17 cellular contexts compared by ENCODE assay signal in the genomic region with DNA sequence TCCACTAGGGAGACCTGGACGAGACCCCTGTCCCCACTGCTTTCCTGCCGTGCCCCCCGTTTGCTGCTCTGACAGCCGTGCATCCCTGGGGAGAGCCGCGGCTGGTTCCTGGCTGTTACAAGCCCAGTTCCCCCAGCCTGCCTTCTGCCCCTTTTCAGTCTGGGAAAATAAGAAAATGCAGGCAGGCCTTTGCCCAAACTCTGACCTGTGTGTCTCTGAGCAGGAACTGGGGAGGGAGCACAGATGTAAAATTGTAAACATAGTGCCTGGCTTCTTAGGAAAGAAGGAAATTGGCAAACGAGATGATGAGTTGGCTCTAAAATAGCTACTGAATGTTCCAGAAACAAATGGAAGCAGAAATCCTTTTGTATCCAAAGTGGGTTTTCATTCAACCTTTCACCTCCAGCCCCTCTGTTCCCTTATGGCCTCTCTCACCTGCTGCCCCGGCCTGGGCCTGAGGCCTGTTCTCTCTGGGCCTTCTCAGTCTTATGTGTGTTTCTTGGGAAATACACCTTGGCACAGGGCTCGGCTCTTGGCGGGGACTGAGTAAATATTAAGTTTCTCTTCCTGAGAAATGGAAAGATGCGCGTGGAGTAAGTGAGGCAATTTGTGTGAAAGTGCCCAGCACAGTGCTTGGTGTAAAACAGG.
DNase-seq lines count a peak whose midpoint lies in the region; ATAC-seq and TF ChIP-seq lines count a peak whose summit lies in the region.
"Had no signal": no experiment of that assay in that cellular context is flagged by ENCODE, and none has a peak within 500 bp of the region (broad histone marks: within the 10 kb centered on the region; RNA-seq: fewer than 3 reads in every experiment).

No MANE protein-coding gene starts in this region.

- no peak for TF ChIP-seq CTCF in upper lobe of right lung (IDR thresholded peaks at IDR 0.05)
- no peak for TF ChIP-seq CTCF in MM.1S (IDR thresholded peaks at IDR 0.05; ENCODE audit: low read length)

- H3K27me3 ChIP-seq in upper lobe of right lung = no peaks in the 10 kb centered on the region
- no peaks in the 10 kb centered on the region for H3K27me3 ChIP-seq in MM.1S (replicated peaks; ENCODE audit: insufficient read depth, low read length)
- H3K27me3 ChIP-seq: colonic mucosa, SJSA1, testis had no signal

- H3K27ac ChIP-seq in upper lobe of right lung = no peak overlapping the region
- no peak overlapping the region for H3K27ac ChIP-seq in MM.1S (ENCODE audit: low read length)
- H3K27ac ChIP-seq: 22Rv1, colonic mucosa, SJSA1, testis had no signal

- H4K20me1 ChIP-seq in MM.1S (ENCODE audit: insufficient read depth, low read length) = no peaks in the 10 kb centered on the region

- no peak overlapping the region for H3K9ac ChIP-seq in MM.1S (ENCODE audit: low read length)

- no peaks in the 10 kb centered on the region for H3K9me2 ChIP-seq in MM.1S (replicated peaks; ENCODE audit: insufficient read depth, low read length)

- H3K79me2 ChIP-seq in MM.1S (ENCODE audit: low read length) = no peaks in the 10 kb centered on the region

- intact Hi-C loops in upper lobe of right lung (cut with DNase I) = no loop called here

- no peaks in the 10 kb centered on the region for H3F3A ChIP-seq in MM.1S (ENCODE audit: insufficient read depth, low read length)

- H3K4me3 ChIP-seq in upper lobe of right lung (no peak overlapping the region), MM.1S (ENCODE audit: low read length) (no peak overlapping the region)
- H3K4me3 ChIP-seq: colonic mucosa, SJSA1, testis had no signal

- ATAC-seq in upper lobe of right lung (peak; percentile 26), GM18498 (IDR thresholded peaks at IDR 0.05; ENCODE audit: unreplicated experiment) (no peak)
- ATAC-seq: activated T-cell treated with anti-CD3 and anti-CD28 coated beads, Interleukin-2, amount 50 U/mL, for 72 hours had no signal

- no peak overlapping the region for H2AFZ ChIP-seq in MM.1S (ENCODE audit: low read length)

- H3K4me1 ChIP-seq in upper lobe of right lung (peaks cover 3% of the 10 kb centered on the region), MM.1S (ENCODE audit: low read length) (no peaks in the 10 kb centered on the region)
- H3K4me1 ChIP-seq: colonic mucosa, testis had no signal

- H3K36me3 ChIP-seq in upper lobe of right lung = no peaks in the 10 kb centered on the region
- H3K36me3 ChIP-seq in MM.1S (replicated peaks; ENCODE audit: insufficient read depth, low read length) = no peaks in the 10 kb centered on the region
- H3K36me3 ChIP-seq: colonic mucosa, SJSA1 had no signal

- no peaks in the 10 kb centered on the region for H3K9me3 ChIP-seq in upper lobe of right lung
- no peaks in the 10 kb centered on the region for H3K9me3 ChIP-seq in MM.1S (replicated peaks; ENCODE audit: insufficient read depth, low read length)
- H3K9me3 ChIP-seq: colonic mucosa, SJSA1, testis had no signal

- no peak overlapping the region for H3K4me2 ChIP-seq in MM.1S (ENCODE audit: low read depth, low read length)

- peak; percentile 42 for DNase-seq in activated effector memory CD4-positive, alpha-beta T cell treated with anti-CD3 and anti-CD28 coated beads, Interleukin-2, amount 50 U/mL, for 16 hours
- no peak for DNase-seq in activated effector memory CD4-positive, alpha-beta T cell treated with Interleukin-2 at 50 U/mL for 16 hours
- DNase-seq in fibroblast of peridontal ligament (ENCODE audit: extremely low read depth) = peak; percentile 23
- peak; percentile 10 for DNase-seq in pons (ENCODE audit: low spot score)
- peak; percentile 46 for DNase-seq in upper lobe of right lung
- no peak for DNase-seq in NCI-H1105 (lab: John Stamatoyannopoulos, UW)
- DNase-seq in MM.1S = no peak
- DNase-seq: activated CD4-positive, alpha-beta T cell treated with anti-CD3 and anti-CD28 coated beads, Interleukin-2, amount 50 U/mL, for 1 hour; activated T-cell treated with anti-CD3 and anti-CD28 coated beads, Interleukin-2, amount 50 U/mL, for 72 hours; amniotic stem cell; colonic mucosa; NCI-H1092; NCI-H2227 treated with DMSO at 0.1 percent for 48 hours; testis had no signal

Comparison
In these comparisons a context has a peak if more than half of its experiments do, and no peak if none do; other contexts are left out.
1. DNase-seq: peak in activated effector memory CD4-positive, alpha-beta T cell treated with anti-CD3 and anti-CD28 coated beads, Interleukin-2, amount 50 U/mL, for 16 hours (single experiment), fibroblast of peridontal ligament (single experiment), pons (single experiment) and upper lobe of right lung (single experiment); none in activated effector memory CD4-positive, alpha-beta T cell treated with Interleukin-2 at 50 U/mL for 16 hours (single experiment), NCI-H1105 (single experiment) and MM.1S (single experiment).